ENCODE assay signal across 2 cellular contexts in the genomic region with DNA sequence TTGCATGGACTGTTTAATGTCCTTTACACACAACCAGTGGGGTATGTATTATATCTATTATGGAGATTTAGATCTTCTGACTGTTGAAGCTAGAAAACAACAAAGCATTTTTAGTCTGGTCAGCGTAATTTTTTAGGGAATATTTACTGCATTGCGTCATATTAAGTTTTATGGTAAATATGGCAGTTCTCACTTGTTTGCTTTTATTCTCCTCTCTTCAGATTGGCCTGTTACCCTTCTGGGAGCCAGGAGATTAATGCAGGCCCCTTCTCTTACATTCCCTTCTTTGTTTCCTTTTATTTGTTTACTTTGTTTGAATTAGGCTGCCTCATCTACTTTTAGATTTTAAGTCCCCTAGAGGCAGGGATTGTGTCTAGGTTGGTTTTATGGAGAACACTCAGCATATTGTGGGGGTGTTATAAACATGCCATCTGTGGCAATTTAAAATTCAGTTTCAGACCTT.
A peak's percentile ranks its signal among the peaks of the same experiment; 100 is the strongest.
TF ChIP-seq lines count a peak whose summit lies in the region.

No MANE protein-coding gene starts in this region.

TF ChIP-seq in GM23338, 12 proteins besides CTCF, POLR2A, EP300 and RAD21:
- no peak for TF ChIP-seq JUNB (IDR thresholded peaks at IDR 0.05; ENCODE audit: unreplicated experiment)
- TF ChIP-seq, protein P1, sequence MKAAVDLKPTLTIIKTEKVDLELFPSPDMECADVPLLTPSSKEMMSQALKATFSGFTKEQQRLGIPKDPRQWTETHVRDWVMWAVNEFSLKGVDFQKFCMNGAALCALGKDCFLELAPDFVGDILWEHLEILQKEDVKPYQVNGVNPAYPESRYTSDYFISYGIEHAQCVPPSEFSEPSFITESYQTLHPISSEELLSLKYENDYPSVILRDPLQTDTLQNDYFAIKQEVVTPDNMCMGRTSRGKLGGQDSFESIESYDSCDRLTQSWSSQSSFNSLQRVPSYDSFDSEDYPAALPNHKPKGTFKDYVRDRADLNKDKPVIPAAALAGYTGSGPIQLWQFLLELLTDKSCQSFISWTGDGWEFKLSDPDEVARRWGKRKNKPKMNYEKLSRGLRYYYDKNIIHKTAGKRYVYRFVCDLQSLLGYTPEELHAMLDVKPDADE (IDR thresholded peaks at IDR 0.05): no peak
- TF ChIP-seq EZH2 (IDR thresholded peaks at IDR 0.05; ENCODE audit: low read depth, unreplicated experiment): no peak
- no peak for TF ChIP-seq ZNF331 (CRISPR knock-in tag; IDR thresholded peaks at IDR 0.05; ENCODE audit: low read depth)
- TF ChIP-seq STAT1 (IDR thresholded peaks at IDR 0.05; ENCODE audit: unreplicated experiment): no peak
- no peak for TF ChIP-seq EZH2phosphoT487 (IDR thresholded peaks at IDR 0.05; ENCODE audit: unreplicated experiment)
- no peak for TF ChIP-seq POLR2AphosphoS5 (IDR thresholded peaks at IDR 0.05; ENCODE audit: low read depth)
- TF ChIP-seq NANOG (IDR thresholded peaks at IDR 0.05; ENCODE audit: borderline replicate concordance): no peak
- TF ChIP-seq ZNF114 (CRISPR knock-in tag; IDR thresholded peaks at IDR 0.05): no peak
- TF ChIP-seq, protein P2, sequence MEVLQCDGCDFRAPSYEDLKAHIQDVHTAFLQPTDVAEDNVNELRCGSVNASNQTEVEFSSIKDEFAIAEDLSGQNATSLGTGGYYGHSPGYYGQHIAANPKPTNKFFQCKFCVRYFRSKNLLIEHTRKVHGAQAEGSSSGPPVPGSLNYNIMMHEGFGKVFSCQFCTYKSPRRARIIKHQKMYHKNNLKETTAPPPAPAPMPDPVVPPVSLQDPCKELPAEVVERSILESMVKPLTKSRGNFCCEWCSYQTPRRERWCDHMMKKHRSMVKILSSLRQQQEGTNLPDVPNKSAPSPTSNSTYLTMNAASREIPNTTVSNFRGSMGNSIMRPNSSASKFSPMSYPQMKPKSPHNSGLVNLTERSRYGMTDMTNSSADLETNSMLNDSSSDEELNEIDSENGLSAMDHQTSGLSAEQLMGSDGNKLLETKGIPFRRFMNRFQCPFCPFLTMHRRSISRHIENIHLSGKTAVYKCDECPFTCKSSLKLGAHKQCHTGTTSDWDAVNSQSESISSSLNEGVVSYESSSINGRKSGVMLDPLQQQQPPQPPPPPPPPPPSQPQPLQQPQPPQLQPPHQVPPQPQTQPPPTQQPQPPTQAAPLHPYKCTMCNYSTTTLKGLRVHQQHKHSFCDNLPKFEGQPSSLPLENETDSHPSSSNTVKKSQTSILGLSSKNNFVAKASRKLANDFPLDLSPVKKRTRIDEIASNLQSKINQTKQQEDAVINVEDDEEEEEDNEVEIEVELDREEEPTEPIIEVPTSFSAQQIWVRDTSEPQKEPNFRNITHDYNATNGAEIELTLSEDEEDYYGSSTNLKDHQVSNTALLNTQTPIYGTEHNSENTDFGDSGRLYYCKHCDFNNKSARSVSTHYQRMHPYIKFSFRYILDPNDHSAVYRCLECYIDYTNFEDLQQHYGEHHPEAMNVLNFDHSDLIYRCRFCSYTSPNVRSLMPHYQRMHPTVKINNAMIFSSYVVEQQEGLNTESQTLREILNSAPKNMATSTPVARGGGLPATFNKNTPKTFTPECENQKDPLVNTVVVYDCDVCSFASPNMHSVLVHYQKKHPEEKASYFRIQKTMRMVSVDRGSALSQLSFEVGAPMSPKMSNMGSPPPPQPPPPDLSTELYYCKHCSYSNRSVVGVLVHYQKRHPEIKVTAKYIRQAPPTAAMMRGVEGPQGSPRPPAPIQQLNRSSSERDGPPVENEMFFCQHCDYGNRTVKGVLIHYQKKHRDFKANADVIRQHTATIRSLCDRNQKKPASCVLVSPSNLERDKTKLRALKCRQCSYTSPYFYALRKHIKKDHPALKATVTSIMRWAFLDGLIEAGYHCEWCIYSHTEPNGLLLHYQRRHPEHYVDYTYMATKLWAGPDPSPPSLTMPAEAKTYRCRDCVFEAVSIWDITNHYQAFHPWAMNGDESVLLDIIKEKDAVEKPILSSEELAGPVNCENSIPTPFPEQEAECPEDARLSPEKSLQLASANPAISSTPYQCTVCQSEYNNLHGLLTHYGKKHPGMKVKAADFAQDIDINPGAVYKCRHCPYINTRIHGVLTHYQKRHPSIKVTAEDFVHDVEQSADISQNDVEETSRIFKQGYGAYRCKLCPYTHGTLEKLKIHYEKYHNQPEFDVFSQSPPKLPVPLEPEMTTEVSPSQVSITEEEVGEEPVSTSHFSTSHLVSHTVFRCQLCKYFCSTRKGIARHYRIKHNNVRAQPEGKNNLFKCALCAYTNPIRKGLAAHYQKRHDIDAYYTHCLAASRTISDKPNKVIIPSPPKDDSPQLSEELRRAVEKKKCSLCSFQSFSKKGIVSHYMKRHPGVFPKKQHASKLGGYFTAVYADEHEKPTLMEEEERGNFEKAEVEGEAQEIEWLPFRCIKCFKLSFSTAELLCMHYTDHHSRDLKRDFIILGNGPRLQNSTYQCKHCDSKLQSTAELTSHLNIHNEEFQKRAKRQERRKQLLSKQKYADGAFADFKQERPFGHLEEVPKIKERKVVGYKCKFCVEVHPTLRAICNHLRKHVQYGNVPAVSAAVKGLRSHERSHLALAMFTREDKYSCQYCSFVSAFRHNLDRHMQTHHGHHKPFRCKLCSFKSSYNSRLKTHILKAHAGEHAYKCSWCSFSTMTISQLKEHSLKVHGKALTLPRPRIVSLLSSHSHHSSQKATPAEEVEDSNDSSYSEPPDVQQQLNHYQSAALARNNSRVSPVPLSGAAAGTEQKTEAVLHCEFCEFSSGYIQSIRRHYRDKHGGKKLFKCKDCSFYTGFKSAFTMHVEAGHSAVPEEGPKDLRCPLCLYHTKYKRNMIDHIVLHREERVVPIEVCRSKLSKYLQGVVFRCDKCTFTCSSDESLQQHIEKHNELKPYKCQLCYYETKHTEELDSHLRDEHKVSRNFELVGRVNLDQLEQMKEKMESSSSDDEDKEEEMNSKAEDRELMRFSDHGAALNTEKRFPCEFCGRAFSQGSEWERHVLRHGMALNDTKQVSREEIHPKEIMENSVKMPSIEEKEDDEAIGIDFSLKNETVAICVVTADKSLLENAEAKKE (CRISPR knock-in tag; IDR thresholded peaks at IDR 0.05): no peak
- TF ChIP-seq CREB1 (CRISPR knock-in tag; IDR thresholded peaks at IDR 0.05; ENCODE audit: low read depth): no peak

TF ChIP-seq in K562, 482 proteins besides CTCF, POLR2A, EP300 and RAD21 (continues in another document):
- TF ChIP-seq, protein P3, sequence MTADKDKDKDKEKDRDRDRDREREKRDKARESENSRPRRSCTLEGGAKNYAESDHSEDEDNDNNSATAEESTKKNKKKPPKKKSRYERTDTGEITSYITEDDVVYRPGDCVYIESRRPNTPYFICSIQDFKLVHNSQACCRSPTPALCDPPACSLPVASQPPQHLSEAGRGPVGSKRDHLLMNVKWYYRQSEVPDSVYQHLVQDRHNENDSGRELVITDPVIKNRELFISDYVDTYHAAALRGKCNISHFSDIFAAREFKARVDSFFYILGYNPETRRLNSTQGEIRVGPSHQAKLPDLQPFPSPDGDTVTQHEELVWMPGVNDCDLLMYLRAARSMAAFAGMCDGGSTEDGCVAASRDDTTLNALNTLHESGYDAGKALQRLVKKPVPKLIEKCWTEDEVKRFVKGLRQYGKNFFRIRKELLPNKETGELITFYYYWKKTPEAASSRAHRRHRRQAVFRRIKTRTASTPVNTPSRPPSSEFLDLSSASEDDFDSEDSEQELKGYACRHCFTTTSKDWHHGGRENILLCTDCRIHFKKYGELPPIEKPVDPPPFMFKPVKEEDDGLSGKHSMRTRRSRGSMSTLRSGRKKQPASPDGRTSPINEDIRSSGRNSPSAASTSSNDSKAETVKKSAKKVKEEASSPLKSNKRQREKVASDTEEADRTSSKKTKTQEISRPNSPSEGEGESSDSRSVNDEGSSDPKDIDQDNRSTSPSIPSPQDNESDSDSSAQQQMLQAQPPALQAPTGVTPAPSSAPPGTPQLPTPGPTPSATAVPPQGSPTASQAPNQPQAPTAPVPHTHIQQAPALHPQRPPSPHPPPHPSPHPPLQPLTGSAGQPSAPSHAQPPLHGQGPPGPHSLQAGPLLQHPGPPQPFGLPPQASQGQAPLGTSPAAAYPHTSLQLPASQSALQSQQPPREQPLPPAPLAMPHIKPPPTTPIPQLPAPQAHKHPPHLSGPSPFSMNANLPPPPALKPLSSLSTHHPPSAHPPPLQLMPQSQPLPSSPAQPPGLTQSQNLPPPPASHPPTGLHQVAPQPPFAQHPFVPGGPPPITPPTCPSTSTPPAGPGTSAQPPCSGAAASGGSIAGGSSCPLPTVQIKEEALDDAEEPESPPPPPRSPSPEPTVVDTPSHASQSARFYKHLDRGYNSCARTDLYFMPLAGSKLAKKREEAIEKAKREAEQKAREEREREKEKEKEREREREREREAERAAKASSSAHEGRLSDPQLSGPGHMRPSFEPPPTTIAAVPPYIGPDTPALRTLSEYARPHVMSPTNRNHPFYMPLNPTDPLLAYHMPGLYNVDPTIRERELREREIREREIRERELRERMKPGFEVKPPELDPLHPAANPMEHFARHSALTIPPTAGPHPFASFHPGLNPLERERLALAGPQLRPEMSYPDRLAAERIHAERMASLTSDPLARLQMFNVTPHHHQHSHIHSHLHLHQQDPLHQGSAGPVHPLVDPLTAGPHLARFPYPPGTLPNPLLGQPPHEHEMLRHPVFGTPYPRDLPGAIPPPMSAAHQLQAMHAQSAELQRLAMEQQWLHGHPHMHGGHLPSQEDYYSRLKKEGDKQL (CRISPR knock-in tag; IDR thresholded peaks at IDR 0.05; ENCODE audit: borderline replicate concordance): no peak
- TF ChIP-seq, protein P4, sequence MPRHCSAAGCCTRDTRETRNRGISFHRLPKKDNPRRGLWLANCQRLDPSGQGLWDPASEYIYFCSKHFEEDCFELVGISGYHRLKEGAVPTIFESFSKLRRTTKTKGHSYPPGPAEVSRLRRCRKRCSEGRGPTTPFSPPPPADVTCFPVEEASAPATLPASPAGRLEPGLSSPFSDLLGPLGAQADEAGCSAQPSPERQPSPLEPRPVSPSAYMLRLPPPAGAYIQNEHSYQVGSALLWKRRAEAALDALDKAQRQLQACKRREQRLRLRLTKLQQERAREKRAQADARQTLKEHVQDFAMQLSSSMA (CRISPR knock-in tag; IDR thresholded peaks at IDR 0.05): no peak
- TF ChIP-seq SRSF3 (IDR thresholded peaks at IDR 0.05; ENCODE audit: insufficient read depth, low read length) (no peak), U2AF1 (optimal IDR thresholded peaks at IDR 0.05; ENCODE audit: low read depth, low read length) (no peak), HMG20B (CRISPR knock-in tag; IDR thresholded peaks at IDR 0.05) (no peak), MAFF (IDR thresholded peaks at IDR 0.05; ENCODE audit: low read length) (peak; percentile 74), RB1 (IDR thresholded peaks at IDR 0.05; ENCODE audit: low read depth) (no peak)
- TF ChIP-seq, protein P5, sequence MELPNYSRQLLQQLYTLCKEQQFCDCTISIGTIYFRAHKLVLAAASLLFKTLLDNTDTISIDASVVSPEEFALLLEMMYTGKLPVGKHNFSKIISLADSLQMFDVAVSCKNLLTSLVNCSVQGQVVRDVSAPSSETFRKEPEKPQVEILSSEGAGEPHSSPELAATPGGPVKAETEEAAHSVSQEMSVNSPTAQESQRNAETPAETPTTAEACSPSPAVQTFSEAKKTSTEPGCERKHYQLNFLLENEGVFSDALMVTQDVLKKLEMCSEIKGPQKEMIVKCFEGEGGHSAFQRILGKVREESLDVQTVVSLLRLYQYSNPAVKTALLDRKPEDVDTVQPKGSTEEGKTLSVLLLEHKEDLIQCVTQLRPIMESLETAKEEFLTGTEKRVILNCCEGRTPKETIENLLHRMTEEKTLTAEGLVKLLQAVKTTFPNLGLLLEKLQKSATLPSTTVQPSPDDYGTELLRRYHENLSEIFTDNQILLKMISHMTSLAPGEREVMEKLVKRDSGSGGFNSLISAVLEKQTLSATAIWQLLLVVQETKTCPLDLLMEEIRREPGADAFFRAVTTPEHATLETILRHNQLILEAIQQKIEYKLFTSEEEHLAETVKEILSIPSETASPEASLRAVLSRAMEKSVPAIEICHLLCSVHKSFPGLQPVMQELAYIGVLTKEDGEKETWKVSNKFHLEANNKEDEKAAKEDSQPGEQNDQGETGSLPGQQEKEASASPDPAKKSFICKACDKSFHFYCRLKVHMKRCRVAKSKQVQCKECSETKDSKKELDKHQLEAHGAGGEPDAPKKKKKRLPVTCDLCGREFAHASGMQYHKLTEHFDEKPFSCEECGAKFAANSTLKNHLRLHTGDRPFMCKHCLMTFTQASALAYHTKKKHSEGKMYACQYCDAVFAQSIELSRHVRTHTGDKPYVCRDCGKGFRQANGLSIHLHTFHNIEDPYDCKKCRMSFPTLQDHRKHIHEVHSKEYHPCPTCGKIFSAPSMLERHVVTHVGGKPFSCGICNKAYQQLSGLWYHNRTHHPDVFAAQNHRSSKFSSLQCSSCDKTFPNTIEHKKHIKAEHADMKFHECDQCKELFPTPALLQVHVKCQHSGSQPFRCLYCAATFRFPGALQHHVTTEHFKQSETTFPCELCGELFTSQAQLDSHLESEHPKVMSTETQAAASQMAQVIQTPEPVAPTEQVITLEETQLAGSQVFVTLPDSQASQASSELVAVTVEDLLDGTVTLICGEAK (IDR thresholded peaks at IDR 0.05): no peak
- TF ChIP-seq, protein P5 (CRISPR knock-in tag; IDR thresholded peaks at IDR 0.05): no peak
- TF ChIP-seq, protein P6, sequence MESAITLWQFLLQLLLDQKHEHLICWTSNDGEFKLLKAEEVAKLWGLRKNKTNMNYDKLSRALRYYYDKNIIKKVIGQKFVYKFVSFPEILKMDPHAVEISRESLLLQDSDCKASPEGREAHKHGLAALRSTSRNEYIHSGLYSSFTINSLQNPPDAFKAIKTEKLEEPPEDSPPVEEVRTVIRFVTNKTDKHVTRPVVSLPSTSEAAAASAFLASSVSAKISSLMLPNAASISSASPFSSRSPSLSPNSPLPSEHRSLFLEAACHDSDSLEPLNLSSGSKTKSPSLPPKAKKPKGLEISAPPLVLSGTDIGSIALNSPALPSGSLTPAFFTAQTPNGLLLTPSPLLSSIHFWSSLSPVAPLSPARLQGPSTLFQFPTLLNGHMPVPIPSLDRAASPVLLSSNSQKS (CRISPR knock-in tag; IDR thresholded peaks at IDR 0.05): no peak
